ENCODE assay signal across 18 cellular contexts in genomic region chr12:105590571-105590970, GRCh38.
DNase-seq lines count a peak whose midpoint lies in the region; ATAC-seq, FAIRE-seq and TF ChIP-seq lines count a peak whose summit lies in the region.
"Had no signal": no experiment of that assay in that cellular context is flagged by ENCODE, and none has a peak within 500 bp of the region (broad histone marks: within the 10 kb centered on the region; RNA-seq: fewer than 3 reads in every experiment).

No MANE protein-coding gene starts in this region.

- in situ Hi-C loops in mammary epithelial cell (cut with MboI; ENCODE audit: low sequenced_read_pairs in 2 of 2) = no loop called here

- H2AFZ ChIP-seq in mammary epithelial cell (ENCODE audit: low read depth, low read length) = peak overlapping the region; percentile 66
- peak overlapping the region; percentile 11 for H2AFZ ChIP-seq in smooth muscle cell (ENCODE audit: low read depth)
- H2AFZ ChIP-seq in OCI-LY7 (ENCODE audit: low read length) = no peak overlapping the region

- TF ChIP-seq CTCF in mammary epithelial cell (conservative IDR thresholded peaks at IDR 0.05 in 1 of 2, IDR thresholded peaks at IDR 0.05 in 1 of 2; ENCODE audit: extremely low read depth in 1 of 2, insufficient read depth in 1 of 2, low read depth in 1 of 2, low read length in 2 of 2) (no peak), foreskin keratinocyte (conservative IDR thresholded peaks at IDR 0.05) (no peak), smooth muscle cell (IDR thresholded peaks at IDR 0.05; ENCODE audit: borderline replicate concordance, insufficient read depth, poor library complexity, severe bottlenecking) (no peak), OCI-LY7 (conservative IDR thresholded peaks at IDR 0.05; ENCODE audit: low read length) (no peak), kidney (IDR thresholded peaks at IDR 0.05; ENCODE audit: borderline replicate concordance, extremely low read depth, insufficient read depth) (no peak)

- H3F3A ChIP-seq in smooth muscle cell (ENCODE audit: low read depth) = no peaks in the 10 kb centered on the region

- H3K36me3 ChIP-seq in mammary epithelial cell (ENCODE audit: insufficient read depth, low read length) = no peaks in the 10 kb centered on the region
- H3K36me3 ChIP-seq in smooth muscle cell (ENCODE audit: low read depth) = no peaks in the 10 kb centered on the region
- H3K36me3 ChIP-seq in OCI-LY7 (ENCODE audit: insufficient read depth, low read length) = no peaks in the 10 kb centered on the region
- no peaks in the 10 kb centered on the region for H3K36me3 ChIP-seq in kidney (ENCODE audit: control insufficient read depth in 1 of 2, insufficient read depth in 2 of 2, low read length in 2 of 2)
- H3K36me3 ChIP-seq: SJCRH30 had no signal

- H3K4me1 ChIP-seq in mammary epithelial cell (ENCODE audit: insufficient read depth, low read length) = peaks cover 17% of the 10 kb centered on the region
- H3K4me1 ChIP-seq in foreskin keratinocyte = peaks cover 12% of the 10 kb centered on the region
- no peaks in the 10 kb centered on the region for H3K4me1 ChIP-seq in smooth muscle cell (ENCODE audit: low read depth)
- H3K4me1 ChIP-seq in OCI-LY7 (ENCODE audit: insufficient read depth, low read length, poor library complexity, severe bottlenecking) = no peaks in the 10 kb centered on the region
- no peaks in the 10 kb centered on the region for H3K4me1 ChIP-seq in kidney (ENCODE audit: control insufficient read depth in 1 of 2, insufficient read depth in 1 of 2, low read depth in 1 of 2, low read length in 2 of 2)
- H3K4me1 ChIP-seq: SJCRH30 had no signal

- H3K4me3 Mint-ChIP-seq in T-helper 17 cell = no peak overlapping the region

- H3K36me3 Mint-ChIP-seq in T-helper 17 cell (ENCODE audit: low read depth) = no peaks in the 10 kb centered on the region

- no peaks in the 10 kb centered on the region for H3K9me2 ChIP-seq in OCI-LY7 (ENCODE audit: insufficient read depth, low read length)

- CTCF ChIA-PET in mammary epithelial cell (lab: Charles Lee; ENCODE audit: low non-redundant PET) = interaction anchor here (0.5 kb wide), 1 partner anchor 692 kb away, joined by 5 read pairs; no protein-coding TSS in a partner anchor
- CTCF ChIA-PET in OCI-LY7 (lab: Charles Lee; ENCODE audit: unreplicated experiment) = no interaction called here

- no peak overlapping the region for H3K9ac ChIP-seq in mammary epithelial cell (ENCODE audit: insufficient read depth, low read length)
- H3K9ac ChIP-seq in smooth muscle cell (ENCODE audit: low read depth) = no peak overlapping the region
- no peak overlapping the region for H3K9ac ChIP-seq in kidney (ENCODE audit: low read length in 2 of 2)

- 0% methylated on average over 1 of the region's 1 CpG for WGBS in mammary epithelial cell (ENCODE audit: low coverage, missing lambda C conversion rate)
- 83% methylated on average over 1 of the region's 1 CpG for WGBS in smooth muscle cell (ENCODE audit: low lambda C conversion rate)

- H3K4me3 ChIP-seq in mammary epithelial cell (replicated peaks in 1 of 3; ENCODE audit: insufficient read depth in 1 of 3, low read depth in 2 of 3, low read length in 3 of 3) = no peak overlapping the region
- no peak overlapping the region for H3K4me3 ChIP-seq in smooth muscle cell
- no peak overlapping the region for H3K4me3 ChIP-seq in OCI-LY7 (ENCODE audit: low read depth, low read length, poor library complexity, severe bottlenecking)
- no peak overlapping the region for H3K4me3 ChIP-seq in kidney (ENCODE audit: low read length in 2 of 2)
- H3K4me3 ChIP-seq: SJCRH30 had no signal

- H3K27me3 ChIP-seq in mammary epithelial cell (ENCODE audit: insufficient read depth, low read length) = no peaks in the 10 kb centered on the region
- no peaks in the 10 kb centered on the region for H3K27me3 ChIP-seq in foreskin keratinocyte
- no peaks in the 10 kb centered on the region for H3K27me3 ChIP-seq in smooth muscle cell (ENCODE audit: low read depth)
- H3K27me3 ChIP-seq: SJCRH30 had no signal

- H3K79me2 ChIP-seq in mammary epithelial cell (ENCODE audit: insufficient read depth, low read length) (no peaks in the 10 kb centered on the region), smooth muscle cell (ENCODE audit: low read depth) (no peaks in the 10 kb centered on the region), OCI-LY7 (ENCODE audit: insufficient read depth, low read depth, low read length) (no peaks in the 10 kb centered on the region)

- dilution Hi-C loops in mammary epithelial cell (cut with HindIII; ENCODE audit: low sequenced_read_pairs) = no loop called here

- ATAC-seq in foreskin keratinocyte (peak; percentile 89), T-helper 17 cell (no peak)

- H3K27ac Mint-ChIP-seq in T-helper 17 cell = no peak overlapping the region

- H3K9me3 ChIP-seq in mammary epithelial cell (replicated peaks; ENCODE audit: insufficient read depth, low read length) = no peaks in the 10 kb centered on the region
- no peaks in the 10 kb centered on the region for H3K9me3 ChIP-seq in smooth muscle cell (replicated peaks; ENCODE audit: low read depth)
- H3K9me3 ChIP-seq in OCI-LY7 (ENCODE audit: low read length) = no peaks in the 10 kb centered on the region
- H3K9me3 ChIP-seq in T-helper 17 cell (ENCODE audit: control insufficient read depth, low read length, poor library complexity, severe bottlenecking) = no peaks in the 10 kb centered on the region
- no peaks in the 10 kb centered on the region for H3K9me3 ChIP-seq in kidney (ENCODE audit: control insufficient read depth in 1 of 2, low read length in 2 of 2)
- H3K9me3 ChIP-seq: SJCRH30 had no signal

- peak overlapping the region; percentile 63 for H3K4me2 ChIP-seq in mammary epithelial cell (ENCODE audit: insufficient read depth, low read depth, low read length)
- H3K4me2 ChIP-seq in smooth muscle cell = no peak overlapping the region
- no peak overlapping the region for H3K4me2 ChIP-seq in OCI-LY7 (ENCODE audit: low read length)

- DNase-seq in NOMO-1 treated with DMSO at 0.1 percent for 48 hours (lab: John Stamatoyannopoulos, UW; ENCODE audit: unreplicated experiment) = peak; percentile 36
- no peak for DNase-seq in NOMO-1 treated with dmso at 0.1 percent for 144 hours (lab: John Stamatoyannopoulos, UW; ENCODE audit: unreplicated experiment)
- DNase-seq in mammary epithelial cell = peak; percentile 87
- peak; percentile 78 to 90 for DNase-seq in foreskin keratinocyte
- DNase-seq in smooth muscle cell (lab: John Stamatoyannopoulos, UW; ENCODE audit: unreplicated experiment) = no peak
- no peak for DNase-seq in OCI-LY7 (ENCODE audit: low spot score)
- no peak for DNase-seq in T-helper 17 cell
- DNase-seq in kidney = no peak
- DNase-seq: EL, HCEC 1CT, KBM-7, NCI-H1092 treated with DMSO at 0.1 percent for 48 hours, NCI-H1694 treated with DMSO at 0.1 percent for 48 hours, NCI-H2171 treated with DMSO at 0.1 percent for 48 hours, NCI-H510A, NCI-H82, SJCRH30 had no signal

- H3K4me1 Mint-ChIP-seq in T-helper 17 cell = no peaks in the 10 kb centered on the region

- no peak overlapping the region for H3K27ac ChIP-seq in mammary epithelial cell (ENCODE audit: insufficient read depth, low read depth, low read length)
- no peak overlapping the region for H3K27ac ChIP-seq in foreskin keratinocyte
- no peak overlapping the region for H3K27ac ChIP-seq in smooth muscle cell (ENCODE audit: low read depth)
- H3K27ac ChIP-seq in OCI-LY7 (ENCODE audit: low read depth, low read length, poor library complexity, severe bottlenecking) = no peak overlapping the region
- H3K27ac ChIP-seq in kidney (ENCODE audit: low read depth in 2 of 2, low read length in 2 of 2) = no peak overlapping the region
- H3K27ac ChIP-seq: 22Rv1, SJCRH30 had no signal

- POLR2A ChIA-PET in OCI-LY7 (lab: Charles Lee) = interaction anchor here (0.5 kb wide), 1 partner anchor 10 kb away, joined by 3 read pairs; no protein-coding TSS in a partner anchor

- no peaks in the 10 kb centered on the region for H4K20me1 ChIP-seq in mammary epithelial cell (ENCODE audit: insufficient read depth, low read length)
- no peaks in the 10 kb centered on the region for H4K20me1 ChIP-seq in smooth muscle cell (ENCODE audit: low read depth)
- no peaks in the 10 kb centered on the region for H4K20me1 ChIP-seq in OCI-LY7 (ENCODE audit: insufficient read depth, low read length)

- FAIRE-seq in kidney (lab: Jason Lieb, UNC) = no peak

- intact Hi-C loops in mammary epithelial cell (cut with micrococcal nuclease) = no loop called here
- intact Hi-C loops in OCI-LY7 (cut with micrococcal nuclease; ENCODE audit: unreplicated experiment) = no loop called here
- intact Hi-C loops in kidney (cut with DNase I) = no loop called here

- BruUV-seq in mammary epithelial cell (replicated peaks; lab: Mats Ljungman, UMichigan) (no TSS peak), OCI-LY7 (replicated peaks; lab: Mats Ljungman, UMichigan) (no TSS peak)

- peaks cover under 1% of the 10 kb centered on the region for H3K27me3 Mint-ChIP-seq in T-helper 17 cell

Comparison
In these comparisons a context has a peak if more than half of its experiments do, and no peak if none do; other contexts are left out.
1. DNase-seq: peak in NOMO-1 treated with DMSO at 0.1 percent for 48 hours (single experiment), mammary epithelial cell (single experiment) and foreskin keratinocyte (2 of 2); none in NOMO-1 treated with dmso at 0.1 percent for 144 hours (single experiment), smooth muscle cell (single experiment), OCI-LY7 (single experiment), T-helper 17 cell (0 of 3) and kidney (single experiment).